ENCODE assay signal across 8 cellular contexts in genomic region chr1:205630241-205630640, GRCh38. TPM values are rescaled to one million over a fixed set of nuclear protein-coding genes. Genes with fewer than 3 reads are reported as not detected.
DNase-seq lines count a peak whose midpoint lies in the region; TF ChIP-seq lines count a peak whose summit lies in the region.

No MANE protein-coding gene starts in this region.

- no peak for TF ChIP-seq CTCF in OCI-LY3 (IDR thresholded peaks at IDR 0.05; ENCODE audit: low read depth, low read length)
- TF ChIP-seq CTCF in neural cell (IDR thresholded peaks at IDR 0.05; ENCODE audit: poor library complexity, severe bottlenecking), result no peak

- peaks cover 58% of the 10 kb centered on the region for H3K79me2 ChIP-seq in OCI-LY3 (ENCODE audit: low read length)
- peaks cover 38% of the 10 kb centered on the region for H3K79me2 ChIP-seq in neural cell (replicated peaks; ENCODE audit: insufficient read depth, low read length)

- peaks cover 0 to 1% of the 10 kb centered on the region in 2 donors for H3K27me3 Mint-ChIP-seq in CD8-positive, alpha-beta memory T cell

- H3K4me2 ChIP-seq in OCI-LY3 (ENCODE audit: low read length) (peak overlapping the region; percentile 94), neural cell (ENCODE audit: low read length) (peak overlapping the region; percentile 69)

- TF ChIP-seq EP300 in neural cell (conservative IDR thresholded peaks at IDR 0.05; ENCODE audit: poor library complexity, severe bottlenecking), result no peak

- no peaks in the 10 kb centered on the region for H3K36me3 ChIP-seq in CD8-positive, alpha-beta memory T cell (ENCODE audit: insufficient read depth, low read length)
- peaks cover 23% of the 10 kb centered on the region for H3K36me3 ChIP-seq in OCI-LY3 (replicated peaks; ENCODE audit: low read depth, low read length)
- no peaks in the 10 kb centered on the region for H3K36me3 ChIP-seq in ectodermal cell (ENCODE audit: control insufficient read depth, insufficient read depth, low read length)
- H3K36me3 ChIP-seq in neural cell (ENCODE audit: insufficient read depth, low read length), result no peaks in the 10 kb centered on the region

- H3F3A ChIP-seq in neural cell (ENCODE audit: insufficient read depth, low read length, poor library complexity, severe bottlenecking), result no peaks in the 10 kb centered on the region

- H3K9ac ChIP-seq in OCI-LY3 (ENCODE audit: low read length) (peak overlapping the region; percentile 91), neural cell (ENCODE audit: low read length) (peak overlapping the region; percentile 76)

- peak overlapping the region; percentile 84 for H3K27ac ChIP-seq in CD8-positive, alpha-beta memory T cell (ENCODE audit: low read depth, low read length)
- H3K27ac ChIP-seq in OCI-LY3 (ENCODE audit: low read length), result peak overlapping the region; percentile 93
- peak overlapping the region; percentile 93 for H3K27ac ChIP-seq in ectodermal cell (ENCODE audit: insufficient read depth, low read depth, low read length, poor library complexity, severe bottlenecking)
- H3K27ac ChIP-seq in neural cell (ENCODE audit: low read length), result no peak overlapping the region

- H2AFZ ChIP-seq in OCI-LY3 (ENCODE audit: low read depth, low read length), result no peak overlapping the region
- no peak overlapping the region for H2AFZ ChIP-seq in neural cell (ENCODE audit: low read depth, low read length)

- H3K4me1 ChIP-seq in CD8-positive, alpha-beta memory T cell (ENCODE audit: insufficient read depth, low read length), result peaks cover 53% of the 10 kb centered on the region
- H3K4me1 ChIP-seq in OCI-LY3 (ENCODE audit: low read length) (peaks cover 50% of the 10 kb centered on the region), ectodermal cell (ENCODE audit: control insufficient read depth, insufficient read depth, low read length) (peaks cover 3% of the 10 kb centered on the region)

- TF ChIP-seq RAD21 in neural cell (conservative IDR thresholded peaks at IDR 0.05), result no peak

- peaks cover 0 to 39% (median 9%) of the 10 kb centered on the region in 3 donors for H3K36me3 Mint-ChIP-seq in CD8-positive, alpha-beta memory T cell

- peak overlapping the region; percentile 90 to 99 (median 97) for H3K27ac Mint-ChIP-seq in CD8-positive, alpha-beta memory T cell

- no peaks in the 10 kb centered on the region for H3K27me3 ChIP-seq in CD8-positive, alpha-beta memory T cell (ENCODE audit: insufficient read depth, low read length, poor library complexity, severe bottlenecking)
- H3K27me3 ChIP-seq in OCI-LY3 (ENCODE audit: low read depth, low read length), result no peaks in the 10 kb centered on the region
- H3K27me3 ChIP-seq in ectodermal cell (ENCODE audit: control insufficient read depth, insufficient read depth, low read length, poor library complexity, severe bottlenecking), result no peaks in the 10 kb centered on the region
- no peaks in the 10 kb centered on the region for H3K27me3 ChIP-seq in neural cell (ENCODE audit: insufficient read depth, low read depth, low read length)

- POLR2A ChIA-PET in CD8-positive, alpha-beta memory T cell (lab: Charles Lee), result interaction anchor here (0.7 to 4.7 kb wide), 5 partner anchors 34 to 1124 kb away, joined by 3 to 67 read pairs (median 4); no protein-coding TSS in a partner anchor

- 57 to 60% methylated on average over 3 of the region's 3 CpGs for WGBS in ectodermal cell, 2 experiments

- H3K4me3 ChIP-seq in CD8-positive, alpha-beta memory T cell (ENCODE audit: low read length), result peak overlapping the region; percentile 80
- H3K4me3 ChIP-seq in OCI-LY3 (ENCODE audit: low read length) (peak overlapping the region; percentile 90), ectodermal cell (ENCODE audit: insufficient read depth, low read depth, low read length) (peak overlapping the region; percentile 67), neural cell (ENCODE audit: low read length) (peak overlapping the region; percentile 88)

- no peaks in the 10 kb centered on the region for H3K9me3 ChIP-seq in CD8-positive, alpha-beta memory T cell (ENCODE audit: low read length)
- no peaks in the 10 kb centered on the region for H3K9me3 ChIP-seq in OCI-LY3 (ENCODE audit: insufficient read depth, low read length)
- H3K9me3 ChIP-seq in ectodermal cell (ENCODE audit: control insufficient read depth, low read length), result no peaks in the 10 kb centered on the region
- H3K9me3 ChIP-seq in neural cell (ENCODE audit: low read length), result no peaks in the 10 kb centered on the region

- CTCF ChIA-PET in CD8-positive, alpha-beta memory T cell (lab: Charles Lee), result interaction anchor here (1.5 to 3.7 kb wide), 4 partner anchors 36 to 81 kb away, joined by 3 to 96 read pairs (median 20); no protein-coding TSS in a partner anchor

- H3K4me3 Mint-ChIP-seq in CD8-positive, alpha-beta memory T cell, result peak overlapping the region; percentile 87 to 95 (median 89)

- no peaks in the 10 kb centered on the region for H3K9me2 ChIP-seq in neural cell (ENCODE audit: insufficient read depth, low read length)

- H4K20me1 ChIP-seq in OCI-LY3 (ENCODE audit: insufficient read depth, low read length) (peaks cover 40% of the 10 kb centered on the region), neural cell (ENCODE audit: insufficient read depth) (no peaks in the 10 kb centered on the region)

- DNase-seq in CD8-positive, alpha-beta memory T cell, result peak in 1 of 5 donors; percentile 13
- DNase-seq in HUDEP-2 (lab: John Stamatoyannopoulos, UW; ENCODE audit: unreplicated experiment in 76 of 76) (no peak), NCI-H345 (lab: John Stamatoyannopoulos, UW) (no peak), COLO829 (ENCODE audit: low spot score) (no peak), NCI-H2029 treated with DMSO at 0.1 percent for 48 hours (lab: John Stamatoyannopoulos, UW) (no peak)

- H3K4me1 Mint-ChIP-seq in CD8-positive, alpha-beta memory T cell, result peaks cover 53 to 69% (median 60%) of the 10 kb centered on the region in 3 donors

- no peaks in the 10 kb centered on the region for H3K9me3 Mint-ChIP-seq in CD8-positive, alpha-beta memory T cell

TF ChIP-seq in neural cell, 6 proteins besides CTCF, POLR2A, EP300 and RAD21:
- TF ChIP-seq REST (IDR thresholded peaks at IDR 0.05; ENCODE audit: borderline replicate concordance) (no peak), POLR2AphosphoS5 (IDR thresholded peaks at IDR 0.05) (no peak), MXI1 (conservative IDR thresholded peaks at IDR 0.05; ENCODE audit: poor library complexity, severe bottlenecking) (no peak)

RNA-seq across cellular contexts. Expression of gene ELK4, which starts 1.6 kb away (rescaled TPM):
- total RNA-seq in CD8-positive, alpha-beta memory T cell, result 10 to 100 TPM; 83.3 to 88.7 TPM
- polyA plus RNA-seq in CD8-positive, alpha-beta memory T cell, result 6.1 TPM
- polyA plus RNA-seq in ectodermal cell (2013, experiment 1 of 4), result 21.6 TPM
- 22.1 TPM for polyA plus RNA-seq in ectodermal cell (2013, experiment 2 of 4)
- 11.5 TPM for polyA plus RNA-seq in ectodermal cell (2013, experiment 3 of 4)
- 13.8 TPM for polyA plus RNA-seq in ectodermal cell (2013, experiment 4 of 4)
- polyA plus RNA-seq in neural cell, result 6.0 and 10.0 TPM in 2 replicates
- 10.0 and 13.8 TPM in 2 replicates for polyA minus RNA-seq in neural cell

RNA-seq across cellular contexts. Expression of gene SLC45A3, which starts 50.1 kb away (rescaled TPM):
- total RNA-seq in CD8-positive, alpha-beta memory T cell, result under 1 TPM; 0.29 to 0.33 TPM
- polyA plus RNA-seq in CD8-positive, alpha-beta memory T cell, result not detected
- 12.3 TPM for polyA plus RNA-seq in ectodermal cell (2013, experiment 1 of 4)
- 17.0 TPM for polyA plus RNA-seq in ectodermal cell (2013, experiment 2 of 4)
- 15.1 TPM for polyA plus RNA-seq in ectodermal cell (2013, experiment 3 of 4)
- 15.6 TPM for polyA plus RNA-seq in ectodermal cell (2013, experiment 4 of 4)
- polyA plus RNA-seq in neural cell, result 0.53 and 0.72 TPM in 2 replicates
- polyA minus RNA-seq in neural cell, result 0.73 and 1.3 TPM in 2 replicates
